In the genomic region with DNA sequence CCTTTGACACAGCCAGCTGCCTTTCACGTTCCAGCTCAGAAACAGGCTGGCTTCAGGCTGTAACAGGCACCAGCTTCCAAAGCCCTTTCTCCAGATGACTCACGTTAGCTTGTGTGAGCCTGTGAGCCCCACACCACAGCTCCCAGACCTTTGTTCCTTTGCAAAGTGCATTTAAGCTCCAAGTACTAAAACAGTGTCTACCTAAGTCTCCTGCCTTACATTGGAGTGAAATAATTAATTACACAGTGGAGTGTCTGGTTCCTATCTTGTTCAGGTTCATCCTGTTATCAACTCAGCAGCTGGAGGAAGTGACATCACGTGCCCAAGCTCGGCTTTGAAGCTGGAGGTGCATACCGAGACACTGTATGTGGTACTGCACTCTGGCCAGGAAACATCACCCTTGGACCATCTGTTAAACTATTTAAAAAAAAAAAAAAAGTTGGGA, we compare ENCODE assay signal across 8 cellular contexts.
A peak's percentile ranks its signal among the peaks of the same experiment; 100 is the strongest.
DNase-seq lines count a peak whose midpoint lies in the region; ATAC-seq, FAIRE-seq and TF ChIP-seq lines count a peak whose summit lies in the region.

No MANE protein-coding gene starts in this region.

- H3K4me1 ChIP-seq in gastroesophageal sphincter = peaks cover 32 to 74% (median 47%) of the 10 kb centered on the region in 3 donors
- H3K4me1 ChIP-seq in pancreas = peaks cover 13 to 20% (median 16%) of the 10 kb centered on the region in 3 donors

- no peaks in the 10 kb centered on the region for H3K36me3 Mint-ChIP-seq in activated T-helper 2 cell treated with anti-CD3 and anti-CD28 coated beads, Interferon-gamma antibody, Interleukin-2, Interleukin-4, amounts not matched to agents 10 μg/mL and 5 μg/mL and 100 μg/mL, durations not matched to agents 14 hours and 24 hours and 36 hours (ENCODE audit: low read depth)

- no peak overlapping the region for H3K4me3 ChIP-seq in gastroesophageal sphincter
- H3K4me3 ChIP-seq in pancreas = no peak overlapping the region

- H3K36me3 ChIP-seq in gastroesophageal sphincter = no peaks in the 10 kb centered on the region
- no peaks in the 10 kb centered on the region for H3K36me3 ChIP-seq in pancreas

- H3K9me3 ChIP-seq in gastroesophageal sphincter (no peaks in the 10 kb centered on the region), pancreas (no peaks in the 10 kb centered on the region)

- H3K27ac ChIP-seq in gastroesophageal sphincter = peak overlapping the region; percentile 86 to 92 (median 88)
- peak overlapping the region in 2 of 4 donors; percentile 4 to 31 for H3K27ac ChIP-seq in pancreas

- intact Hi-C loops in activated T-helper 2 cell treated with anti-CD3 and anti-CD28 coated beads, Interferon-gamma antibody, Interleukin-2, Interleukin-4, amounts not matched to agents 10 μg/mL and 5 μg/mL and 100 μg/mL, durations not matched to agents 14 hours and 24 hours and 36 hours (cut with micrococcal nuclease) = loop anchor here (1.0 kb wide), 1 partner anchor 473 kb away; no protein-coding TSS in a partner anchor
- intact Hi-C loops in pancreas (cut with DNase I) = no loop called here

- H3K27ac Mint-ChIP-seq in activated T-helper 2 cell treated with anti-CD3 and anti-CD28 coated beads, Interferon-gamma antibody, Interleukin-2, Interleukin-4, amounts not matched to agents 10 μg/mL and 5 μg/mL and 100 μg/mL, durations not matched to agents 14 hours and 24 hours and 36 hours = peak overlapping the region; percentile 79

- peak overlapping the region; percentile 31 for H3K4me3 Mint-ChIP-seq in activated T-helper 2 cell treated with anti-CD3 and anti-CD28 coated beads, Interferon-gamma antibody, Interleukin-2, Interleukin-4, amounts not matched to agents 10 μg/mL and 5 μg/mL and 100 μg/mL, durations not matched to agents 14 hours and 24 hours and 36 hours (ENCODE audit: low read depth)

- no peaks in the 10 kb centered on the region for H3K27me3 ChIP-seq in gastroesophageal sphincter
- H3K27me3 ChIP-seq in pancreas = no peaks in the 10 kb centered on the region

- no peak for TF ChIP-seq POLR2A in gastroesophageal sphincter (IDR thresholded peaks at IDR 0.05)

- TF ChIP-seq CTCF in gastroesophageal sphincter (IDR thresholded peaks at IDR 0.05) = no peak
- no peak for TF ChIP-seq CTCF in pancreas (IDR thresholded peaks at IDR 0.05)

- DNase-seq in NCI-H524 treated with DMSO at 0.1 percent for 48 hours (lab: John Stamatoyannopoulos, UW) = peak; percentile 9
- peak; percentile 55 for DNase-seq in activated T-helper 2 cell treated with anti-CD3 and anti-CD28 coated beads, Interferon-gamma antibody, Interleukin-2, Interleukin-4, amounts not matched to agents 10 μg/mL and 5 μg/mL and 100 μg/mL, durations not matched to agents 14 hours and 24 hours and 36 hours (ENCODE audit: low spot score)
- peak in 1 of 6 donors; percentile 51 for DNase-seq in pancreas
- DNase-seq in ureter (ENCODE audit: low spot score) = peak; percentile 73
- no peak for DNase-seq in GM19240 (ENCODE audit: insufficient read length, low spot score)

- no peak for FAIRE-seq in pancreas (lab: Jason Lieb, UNC)

- peaks cover 2% of the 10 kb centered on the region for H3K27me3 Mint-ChIP-seq in activated T-helper 2 cell treated with anti-CD3 and anti-CD28 coated beads, Interferon-gamma antibody, Interleukin-2, Interleukin-4, amounts not matched to agents 10 μg/mL and 5 μg/mL and 100 μg/mL, durations not matched to agents 14 hours and 24 hours and 36 hours (ENCODE audit: low read depth)

- no peaks in the 10 kb centered on the region for H3K9me3 Mint-ChIP-seq in activated T-helper 2 cell treated with anti-CD3 and anti-CD28 coated beads, Interferon-gamma antibody, Interleukin-2, Interleukin-4, amounts not matched to agents 10 μg/mL and 5 μg/mL and 100 μg/mL, durations not matched to agents 14 hours and 24 hours and 36 hours

- WGBS in gastroesophageal sphincter (ENCODE audit: low coverage in 1 of 2), 2 donors = 6 to 19% methylated on average over 4 to 5 of the region's 5 CpGs
- 34 to 37% methylated on average over 5 of the region's 5 CpGs for WGBS in pancreas, 2 donors

- TF ChIP-seq EP300 in gastroesophageal sphincter (IDR thresholded peaks at IDR 0.05) = no peak

- peak; percentile 62 for ATAC-seq in GM19324 (IDR thresholded peaks at IDR 0.05; ENCODE audit: low FRiP score, unreplicated experiment)
- ATAC-seq in gastroesophageal sphincter = peak; percentile 57
- peak; percentile 68 to 81 (median 71) for ATAC-seq in pancreas
- ATAC-seq in HG03135 (IDR thresholded peaks at IDR 0.05; ENCODE audit: unreplicated experiment) = no peak

- peaks cover 59% of the 10 kb centered on the region for H3K4me1 Mint-ChIP-seq in activated T-helper 2 cell treated with anti-CD3 and anti-CD28 coated beads, Interferon-gamma antibody, Interleukin-2, Interleukin-4, amounts not matched to agents 10 μg/mL and 5 μg/mL and 100 μg/mL, durations not matched to agents 14 hours and 24 hours and 36 hours (ENCODE audit: low read depth)
